In genomic region chr21:44670642-44671432, GRCh38 we compare ENCODE assay signal across 16 cellular contexts. TPM values are rescaled to one million over a fixed set of nuclear protein-coding genes. Genes with fewer than 3 reads are reported as not detected.
DNase-seq lines count a peak whose midpoint lies in the region; TF ChIP-seq lines count a peak whose summit lies in the region.
"Had no signal": no experiment of that assay in that cellular context is flagged by ENCODE, and none has a peak within 500 bp of the region (broad histone marks: within the 10 kb centered on the region; RNA-seq: fewer than 3 reads in every experiment).

No MANE protein-coding gene starts in this region.

- DNase-seq in activated effector memory CD4-positive, alpha-beta T cell treated with anti-CD3 and anti-CD28 coated beads, Interleukin-2, amount 50 U/mL, for 16 hours, result peak; percentile 38
- no peak for DNase-seq in activated effector memory CD4-positive, alpha-beta T cell treated with Interleukin-2 at 50 U/mL for 16 hours
- DNase-seq in osteocyte (ENCODE audit: extremely low spot score, unreplicated experiment), result peak; percentile 72
- no peak for DNase-seq in mucosa of gallbladder (ENCODE audit: low spot score)
- no peak for DNase-seq in glutamatergic neuron
- DNase-seq: Calu3, DMS79 treated with DMSO at 0.1 percent for 48 hours, GF-D8, GOT3, H9 had no signal

- H3K4me3 ChIP-seq in iPS-18c (ENCODE audit: insufficient read depth, low read depth, low read length), result peak overlapping the region; percentile 15; the same call in 1 of the 2 replicates
- H3K4me3 ChIP-seq: BLaER1 treated with 17β-estradiol and CSF1 and Interleukin-3, amounts not matched to agents 10 nM and 100 nM had no signal

- H3K36me3 Mint-ChIP-seq in osteocyte (ENCODE audit: unreplicated experiment), result no peaks in the 10 kb centered on the region
- peaks cover 47% of the 10 kb centered on the region for H3K36me3 Mint-ChIP-seq in glutamatergic neuron (ENCODE audit: unreplicated experiment)
- H3K36me3 Mint-ChIP-seq: CD8-positive, alpha-beta T cell had no signal

- H3K4me1 Mint-ChIP-seq in osteocyte (ENCODE audit: unreplicated experiment) (no peaks in the 10 kb centered on the region), glutamatergic neuron (ENCODE audit: low read depth, unreplicated experiment) (no peaks in the 10 kb centered on the region)
- H3K4me1 Mint-ChIP-seq: B cell, H9 had no signal

- peaks cover 33% of the 10 kb centered on the region for H3K27me3 Mint-ChIP-seq in osteocyte (ENCODE audit: unreplicated experiment)
- peaks cover 2% of the 10 kb centered on the region for H3K27me3 Mint-ChIP-seq in glutamatergic neuron (ENCODE audit: unreplicated experiment)

- H3K4me3 Mint-ChIP-seq in osteocyte (ENCODE audit: unreplicated experiment), result no peak overlapping the region
- no peak overlapping the region for H3K4me3 Mint-ChIP-seq in glutamatergic neuron (ENCODE audit: unreplicated experiment)
- H3K4me3 Mint-ChIP-seq: B cell; CD8-positive, alpha-beta T cell; H9 had no signal

- H3K9me3 ChIP-seq in iPS-18c (ENCODE audit: control insufficient read depth, insufficient read depth, low read length), result peaks cover 11% of the 10 kb centered on the region

- H3K9me3 Mint-ChIP-seq in osteocyte (ENCODE audit: unreplicated experiment), result peaks cover 31% of the 10 kb centered on the region
- peaks cover 15% of the 10 kb centered on the region for H3K9me3 Mint-ChIP-seq in glutamatergic neuron (ENCODE audit: unreplicated experiment)

- no peak overlapping the region for H3K27ac Mint-ChIP-seq in osteocyte (ENCODE audit: unreplicated experiment)
- H3K27ac Mint-ChIP-seq in glutamatergic neuron (ENCODE audit: unreplicated experiment), result no peak overlapping the region
- H3K27ac Mint-ChIP-seq: B cell; CD8-positive, alpha-beta T cell; H9 had no signal

- TF ChIP-seq CTCF in osteocyte (IDR thresholded peaks at IDR 0.05) (no peak), glutamatergic neuron (IDR thresholded peaks at IDR 0.05; ENCODE audit: partially characterized antibody, unreplicated experiment) (no peak)

RNA-seq across cellular contexts. Expression of gene KRTAP12-2, which starts 4.1 kb away (rescaled TPM):
- total RNA-seq in osteocyte (not detected in 2 replicates), mucosa of gallbladder (not detected), glutamatergic neuron (ENCODE audit: unreplicated experiment) (not detected)
- total RNA-seq: A172; B cell; Calu3; CD8-positive, alpha-beta T cell; H9; HepG2 had no signal

RNA-seq across cellular contexts. Expression of gene KRTAP12-1, which starts 11.1 kb away (rescaled TPM):
- total RNA-seq in osteocyte (not detected in 2 replicates), mucosa of gallbladder (not detected), glutamatergic neuron (ENCODE audit: unreplicated experiment) (not detected)
- total RNA-seq: A172; B cell; Calu3; CD8-positive, alpha-beta T cell; H9; HepG2 had no signal

RNA-seq across cellular contexts. Expression of gene KRTAP12-3, which starts 13.1 kb away (rescaled TPM):
- total RNA-seq in osteocyte (not detected in 2 replicates), mucosa of gallbladder (not detected), glutamatergic neuron (ENCODE audit: unreplicated experiment) (not detected)
- total RNA-seq: A172, B cell, Calu3, H9, HepG2 had no signal

RNA-seq across cellular contexts. Expression of gene KRTAP12-4, which starts 16.4 kb away (rescaled TPM):
- total RNA-seq in osteocyte (not detected in 2 replicates), mucosa of gallbladder (not detected), glutamatergic neuron (ENCODE audit: unreplicated experiment) (not detected)
- total RNA-seq: A172; B cell; Calu3; CD8-positive, alpha-beta T cell; H9; HepG2 had no signal

RNA-seq across cellular contexts. Expression of gene KRTAP10-11, which starts 24.6 kb away (rescaled TPM):
- total RNA-seq in osteocyte, result not detected in 2 replicates
- not detected for total RNA-seq in mucosa of gallbladder
- not detected for total RNA-seq in glutamatergic neuron (ENCODE audit: unreplicated experiment)
- total RNA-seq: A172; B cell; Calu3; CD8-positive, alpha-beta T cell; H9; HepG2 had no signal

Comparison
In these comparisons a context has a peak if more than half of its experiments do, and no peak if none do; other contexts are left out.
1. DNase-seq: peak in activated effector memory CD4-positive, alpha-beta T cell treated with anti-CD3 and anti-CD28 coated beads, Interleukin-2, amount 50 U/mL, for 16 hours (single experiment) and osteocyte (single experiment); none in activated effector memory CD4-positive, alpha-beta T cell treated with Interleukin-2 at 50 U/mL for 16 hours (single experiment), mucosa of gallbladder (single experiment) and glutamatergic neuron (single experiment).